ENCODE assay signal across 1 cellular context in genomic region chr19:46634045-46634655, GRCh38.
TF ChIP-seq lines count a peak whose summit lies in the region.

No MANE protein-coding gene starts in this region.

TF ChIP-seq in K562, 482 proteins besides CTCF, POLR2A, EP300 and RAD21 (continued from another document):
- TF ChIP-seq E2F6 (IDR thresholded peaks at IDR 0.05; ENCODE audit: borderline replicate concordance in 1 of 2, extremely low read depth in 1 of 2, insufficient read depth in 1 of 2, insufficient read length in 1 of 2, low read depth in 1 of 2, low read length in 1 of 2, poor library complexity in 1 of 2, severe bottlenecking in 1 of 2) (peak in 1 of 2 experiments; percentile 40), ZNF778 (CRISPR knock-in tag; IDR thresholded peaks at IDR 0.05) (no peak), MBD2 (IDR thresholded peaks at IDR 0.05; ENCODE audit: borderline replicate concordance, low read depth) (0 out of 2 replicates have a peak, but pooled peaks have one; percentile 15), KLF13 (tag; IDR thresholded peaks at IDR 0.05; ENCODE audit: borderline replicate concordance, low read depth) (peak; percentile 73; the same call in 1 of the 2 replicates), KAT2B (IDR thresholded peaks at IDR 0.05; ENCODE audit: low read depth, low read length) (no peak), PHF20 (IDR thresholded peaks at IDR 0.05; ENCODE audit: partially characterized antibody) (no peak), CXXC5 (CRISPR knock-in tag; IDR thresholded peaks at IDR 0.05) (no peak), KAT7 (CRISPR knock-in tag; IDR thresholded peaks at IDR 0.05; ENCODE audit: borderline replicate concordance) (peak; percentile 52; the same call in 1 of the 2 replicates)
